Comparison of ENCODE assay signal across 25 cellular contexts in genomic region chr5:84292000-84292642, GRCh38.
DNase-seq lines count a peak whose midpoint lies in the region; ATAC-seq, FAIRE-seq and TF ChIP-seq lines count a peak whose summit lies in the region.
"Had no signal": no experiment of that assay in that cellular context is flagged by ENCODE, and none has a peak within 500 bp of the region (broad histone marks: within the 10 kb centered on the region; RNA-seq: fewer than 3 reads in every experiment).

No MANE protein-coding gene starts in this region.

- H3K23ac ChIP-seq in H1 (ENCODE audit: insufficient read length), result no peak overlapping the region

- no peak overlapping the region for H3K4me2 ChIP-seq in H1 (ENCODE audit: insufficient read depth in 1 of 2, low read depth in 2 of 2, low read length in 2 of 2)
- H3K4me2 ChIP-seq: A549, GM23338, SK-N-SH had no signal

- no peak for FAIRE-seq in H1 (lab: Jason Lieb, UNC)
- FAIRE-seq: A549 had no signal

- H2AFZ ChIP-seq in H1 (ENCODE audit: low read length), result no peak overlapping the region
- H2AFZ ChIP-seq: GM23338 had no signal

- H4K20me1 ChIP-seq in H1 (replicated peaks in 1 of 2; ENCODE audit: control insufficient read depth in 1 of 2, insufficient read depth in 2 of 2, low read length in 2 of 2), result no peaks in the 10 kb centered on the region

- H3K36me3 Mint-ChIP-seq in mesothelial cell of epicardium, result peaks cover under 1% of the 10 kb centered on the region
- H3K36me3 Mint-ChIP-seq: CD4-positive, CD25-positive, alpha-beta regulatory T cell had no signal

- 91% methylated on average over 1 of the region's 1 CpG; no CpG with 5 or more reads in 1 of the 2 experiments for WGBS in H1 (ENCODE audit: extremely low coverage in 1 of 2, insufficient coverage in 1 of 2, insufficient read length in 1 of 2, insufficient replicate concordance in 2 of 2, low coverage in 1 of 2, low lambda C conversion rate in 2 of 2, missing lambda C conversion rate in 1 of 2), 2 experiments

- TF ChIP-seq CTCF in H1 (IDR thresholded peaks at IDR 0.05; ENCODE audit: control extremely low read depth in 1 of 3, insufficient read depth in 1 of 3, low read depth in 1 of 3, low read length in 3 of 3) (no peak), mesothelial cell of epicardium (IDR thresholded peaks at IDR 0.05; ENCODE audit: unreplicated experiment) (peak; percentile 24), foreskin fibroblast (IDR thresholded peaks at IDR 0.05; ENCODE audit: low read depth, low read length) (no peak), left lung (IDR thresholded peaks at IDR 0.05) (no peak)

- H3K36me3 ChIP-seq in H1 (ENCODE audit: control insufficient read depth in 2 of 4, insufficient read depth in 4 of 4, low read length in 3 of 4) (no peaks in the 10 kb centered on the region), left lung (no peaks in the 10 kb centered on the region)

- no peak overlapping the region for H4K5ac ChIP-seq in H1 (ENCODE audit: insufficient read length, low read depth, low read length)

- H2BK5ac ChIP-seq in H1 (ENCODE audit: low read depth, low read length), result no peak overlapping the region

- no peak overlapping the region for H2BK120ac ChIP-seq in H1 (replicated peaks; ENCODE audit: low read depth, low read length)

- no peak overlapping the region for H2BK20ac ChIP-seq in H1 (ENCODE audit: low read length)

- no peaks in the 10 kb centered on the region for H3K27me3 Mint-ChIP-seq in mesothelial cell of epicardium (ENCODE audit: low read depth)
- H3K27me3 Mint-ChIP-seq: CD4-positive, CD25-positive, alpha-beta regulatory T cell had no signal

- H3K4ac ChIP-seq in H1 (replicated peaks; ENCODE audit: insufficient read length, low read depth, low read length), result peak overlapping the region; percentile 88

- H2AK5ac ChIP-seq in H1 (ENCODE audit: low read depth, low read length), result no peak overlapping the region

- H3K79me1 ChIP-seq in H1 (ENCODE audit: low read depth, low read length), result no peaks in the 10 kb centered on the region

- no peak overlapping the region for H3K18ac ChIP-seq in H1 (ENCODE audit: extremely low read depth, low read length)

- TF ChIP-seq POLR2A in H1 (IDR thresholded peaks at IDR 0.05; ENCODE audit: control extremely low read depth in 1 of 2, low read depth in 2 of 2, low read length in 2 of 2), result no peak

- H3K27ac Mint-ChIP-seq in mesothelial cell of epicardium, result no peak overlapping the region
- H3K27ac Mint-ChIP-seq: CD4-positive, CD25-positive, alpha-beta regulatory T cell had no signal

- TF ChIP-seq EP300 in H1 (IDR thresholded peaks at IDR 0.05; ENCODE audit: borderline replicate concordance in 1 of 2, low read depth in 2 of 2, low read length in 2 of 2), result no peak

- H3K14ac ChIP-seq in H1 (ENCODE audit: insufficient read length), result no peak overlapping the region

- CTCF ChIA-PET in H1 (lab: Charles Lee; ENCODE audit: partially characterized antibody), result no interaction called here

- H3K4me1 Mint-ChIP-seq in mesothelial cell of epicardium, result peaks cover 31% of the 10 kb centered on the region
- H3K4me1 Mint-ChIP-seq: CD4-positive, CD25-positive, alpha-beta regulatory T cell had no signal

- no peaks in the 10 kb centered on the region for H3K23me2 ChIP-seq in H1 (ENCODE audit: low read depth, low read length)

- no peak for TF ChIP-seq RAD21 in H1 (IDR thresholded peaks at IDR 0.05 in 1 of 2, conservative IDR thresholded peaks at IDR 0.05 in 1 of 2; ENCODE audit: low read depth in 2 of 2, low read length in 2 of 2)

- peaks cover under 1% of the 10 kb centered on the region for H3K9me3 Mint-ChIP-seq in mesothelial cell of epicardium
- H3K9me3 Mint-ChIP-seq: GM23338 had no signal

- H3K27me3 ChIP-seq in H1 (replicated peaks in 1 of 4; ENCODE audit: control insufficient read depth in 3 of 4, extremely low read depth in 1 of 4, insufficient read depth in 3 of 4, low read length in 3 of 4) (no peaks in the 10 kb centered on the region), left lung (no peaks in the 10 kb centered on the region)

- H3K56ac ChIP-seq in H1 (replicated peaks; ENCODE audit: insufficient read length, low read depth, low read length), result no peak overlapping the region

- no peak overlapping the region for H3K9ac ChIP-seq in H1 (replicated peaks in 1 of 4; ENCODE audit: extremely low read depth in 1 of 4, low read depth in 3 of 4, low read length in 3 of 4)

- H2BK15ac ChIP-seq in H1 (ENCODE audit: low read length), result no peak overlapping the region

- POLR2A ChIA-PET in H1 (lab: Charles Lee; ENCODE audit: partially characterized antibody), result no interaction called here

- H3K4me3 ChIP-seq in H1 (ENCODE audit: extremely low read depth in 1 of 4, insufficient read depth in 2 of 4, low read depth in 3 of 4, low read length in 4 of 4) (no peak overlapping the region), foreskin fibroblast (ENCODE audit: low read depth in 1 of 2, low read length in 2 of 2) (no peak overlapping the region), left lung (no peak overlapping the region)
- H3K4me3 ChIP-seq: A549, GM23338 had no signal

- intact Hi-C loops in left lung (cut with DNase I), result no loop called here

- ATAC-seq in left lung, result no peak
- ATAC-seq: A549, GM23338 had no signal

- peaks cover 0 to 2% of the 10 kb centered on the region in 2 experiments; a peak in 1 of 4 replicates for H3K79me2 ChIP-seq in H1 (ENCODE audit: control insufficient read depth in 1 of 2, insufficient read depth in 2 of 2, low read length in 2 of 2)

- DNase-seq in H1 (ENCODE audit: low read depth in 1 of 2, low spot score in 2 of 2) (no peak), mesothelial cell of epicardium (ENCODE audit: low spot score in 2 of 2, unreplicated experiment in 2 of 2) (no peak), superior temporal gyrus (ENCODE audit: extremely low spot score) (peak; percentile 92), foreskin fibroblast (no peak), NOMO-1 treated with DMSO at 0.1 percent for 48 hours (lab: John Stamatoyannopoulos, UW; ENCODE audit: unreplicated experiment) (no peak), left lung (no peak)
- DNase-seq in activated naive CD4-positive, alpha-beta T cell treated with anti-CD3 and anti-CD28 coated beads, Interleukin-2, amount 50 U/mL, for 16 hours, result no peak
- DNase-seq: CD4-positive, CD25-positive, alpha-beta regulatory T cell; COR-L47; DMS79; HCEC 1CT; KBM-7; MM.1S; NCI-H1092; NCI-H1436 treated with DMSO at 0.1 percent for 48 hours; NCI-H2029 treated with DMSO at 0.1 percent for 48 hours; NCI-H226; NCI-H510A treated with DMSO at 0.1 percent for 48 hours; NCI-H748 treated with DMSO at 0.1 percent for 48 hours; SIG-M5; SK-N-SH had no signal

- H3K4me1 ChIP-seq in H1 (replicated peaks in 1 of 4; ENCODE audit: control insufficient read depth in 3 of 4, insufficient read depth in 4 of 4, low read length in 3 of 4), result peaks cover 0 to 4% (median 1%) of the 10 kb centered on the region in 4 experiments; a peak in 6 of 7 replicates
- H3K4me1 ChIP-seq in left lung, result no peaks in the 10 kb centered on the region

- H3K9me3 ChIP-seq in H1 (ENCODE audit: insufficient read depth in 2 of 2, low read depth in 1 of 2, low read length in 1 of 2), result no peaks in the 10 kb centered on the region
- no peaks in the 10 kb centered on the region for H3K9me3 ChIP-seq in left lung
- H3K9me3 ChIP-seq: A549, SK-N-SH had no signal

- no peak overlapping the region for H3K4me3 Mint-ChIP-seq in mesothelial cell of epicardium
- H3K4me3 Mint-ChIP-seq: CD4-positive, CD25-positive, alpha-beta regulatory T cell; GM23338 had no signal

- H4K91ac ChIP-seq in H1 (replicated peaks; ENCODE audit: insufficient read length, low read length), result no peak overlapping the region

- H4K8ac ChIP-seq in H1 (ENCODE audit: extremely low read depth, insufficient read depth, low read length), result no peak overlapping the region

- H3K27ac ChIP-seq in angular gyrus (ENCODE audit: low read depth, low read length) (peak overlapping the region; percentile 97), H1 (ENCODE audit: low read depth, low read length) (no peak overlapping the region), left lung (no peak overlapping the region)
- H3K27ac ChIP-seq: A549, RWPE1 had no signal

- H2BK12ac ChIP-seq in H1 (ENCODE audit: low read depth, low read length), result no peak overlapping the region

TF ChIP-seq in H1, 55 proteins besides CTCF, POLR2A, EP300 and RAD21 (continues in another document):
- no peak for TF ChIP-seq YY1 (IDR thresholded peaks at IDR 0.05; ENCODE audit: low read depth, low read length)
- no peak for TF ChIP-seq CBX8 (IDR thresholded peaks at IDR 0.05; ENCODE audit: borderline replicate concordance, low read depth, low read length)
- no peak for TF ChIP-seq SP1 (IDR thresholded peaks at IDR 0.05; ENCODE audit: low read depth, low read length)
- TF ChIP-seq MAX (IDR thresholded peaks at IDR 0.05), result no peak
- TF ChIP-seq POLR2AphosphoS5 (IDR thresholded peaks at IDR 0.05; ENCODE audit: low read depth, low read length), result no peak
- no peak for TF ChIP-seq JUN (IDR thresholded peaks at IDR 0.05; ENCODE audit: low read depth, low read length)
- no peak for TF ChIP-seq NANOG (IDR thresholded peaks at IDR 0.05; ENCODE audit: insufficient read depth, low read depth, low read length, poor library complexity, severe bottlenecking)
- no peak for TF ChIP-seq ZNF274 (IDR thresholded peaks at IDR 0.05; ENCODE audit: borderline replicate concordance, extremely low read depth, low read length)
- TF ChIP-seq ASH2L (IDR thresholded peaks at IDR 0.05; ENCODE audit: low read length), result no peak
- no peak for TF ChIP-seq SUZ12 (IDR thresholded peaks at IDR 0.05; ENCODE audit: low read length)
- no peak for TF ChIP-seq RFX5 (IDR thresholded peaks at IDR 0.05; ENCODE audit: borderline replicate concordance, low read depth, low read length)
- TF ChIP-seq CTBP2 (IDR thresholded peaks at IDR 0.05; ENCODE audit: borderline replicate concordance, insufficient read depth, insufficient read length, low read length), result no peak
- no peak for TF ChIP-seq SP2 (IDR thresholded peaks at IDR 0.05; ENCODE audit: low read length)
- TF ChIP-seq TAF1 (IDR thresholded peaks at IDR 0.05; ENCODE audit: low read depth, low read length), result no peak
- no peak for TF ChIP-seq SRF (IDR thresholded peaks at IDR 0.05; ENCODE audit: low read depth, low read length)
- no peak for TF ChIP-seq TCF12 (IDR thresholded peaks at IDR 0.05; ENCODE audit: low read depth, low read length)
- TF ChIP-seq EZH2 (IDR thresholded peaks at IDR 0.05; ENCODE audit: low read depth, low read length, severe bottlenecking), result no peak
- TF ChIP-seq CREB1 (IDR thresholded peaks at IDR 0.05), result no peak
- TF ChIP-seq GTF2F1 (IDR thresholded peaks at IDR 0.05; ENCODE audit: borderline replicate concordance, low read depth, low read length), result no peak
